Comparison of ENCODE assay signal across 9 cellular contexts in genomic region chr5:35852084-35852734, GRCh38. TPM values are rescaled to one million over a fixed set of nuclear protein-coding genes. Genes with fewer than 3 reads are reported as not detected.
A peak's percentile ranks its signal among the peaks of the same experiment; 100 is the strongest.
DNase-seq lines count a peak whose midpoint lies in the region; ATAC-seq and TF ChIP-seq lines count a peak whose summit lies in the region.
"Had no signal": no experiment of that assay in that cellular context is flagged by ENCODE, and none has a peak within 500 bp of the region (broad histone marks: within the 10 kb centered on the region; RNA-seq: fewer than 3 reads in every experiment).

No MANE protein-coding gene starts in this region.

- no peaks in the 10 kb centered on the region for H3K79me2 ChIP-seq in hepatocyte

- CTCF ChIA-PET in GM10248 (lab: Yijun Ruan, JAX) (interaction anchor here (0.8 to 2.5 kb wide), 10 partner anchors 13 to 75 kb away, joined by 3 to 6 read pairs (median 3); no protein-coding TSS in a partner anchor), WTC11 (lab: Charles Lee) (no interaction called here)

- WGBS in hepatocyte (ENCODE audit: low lambda C conversion rate, missing lambda C conversion rate): 82% methylated on average over 8 of the region's 8 CpGs

- no peak overlapping the region for H3K4me2 ChIP-seq in hepatocyte

- peaks cover 8% of the 10 kb centered on the region for H3K4me1 Mint-ChIP-seq in WTC11

- no peak overlapping the region for H3K27ac Mint-ChIP-seq in WTC11

- intact Hi-C loops in left colon (cut with DNase I, micrococcal nuclease): no loop called here

- POLR2A ChIA-PET in GM10248 (lab: Yijun Ruan, JAX): no interaction called here
- POLR2A ChIA-PET in WTC11 (lab: Charles Lee): no interaction called here

- H3K36me3 ChIP-seq in hepatocyte (replicated peaks; ENCODE audit: insufficient read depth, low read depth): no peaks in the 10 kb centered on the region

- no peaks in the 10 kb centered on the region for H3K9me2 ChIP-seq in hepatocyte (replicated peaks; ENCODE audit: insufficient read depth)

- H3K27me3 Mint-ChIP-seq in WTC11 (ENCODE audit: low read depth): no peaks in the 10 kb centered on the region

- no peaks in the 10 kb centered on the region for H3K4me1 ChIP-seq in hepatocyte (ENCODE audit: insufficient read depth)

- H3K9me3 Mint-ChIP-seq in WTC11: peaks cover 12% of the 10 kb centered on the region

- ATAC-seq in HG02870 (IDR thresholded peaks at IDR 0.05; ENCODE audit: unreplicated experiment) (peak; percentile 49), WTC11 (peak; percentile 63), GM18873 (IDR thresholded peaks at IDR 0.05; ENCODE audit: low FRiP score, unreplicated experiment) (no peak), left colon (no peak)

- no peaks in the 10 kb centered on the region for H4K20me1 ChIP-seq in hepatocyte (ENCODE audit: insufficient read depth, poor library complexity, severe bottlenecking)

- no peak overlapping the region for H3K4me3 ChIP-seq in hepatocyte
- H3K4me3 ChIP-seq: lung had no signal

- H3K4me3 Mint-ChIP-seq in WTC11: no peak overlapping the region

- DNase-seq in GM10248 (ENCODE audit: extremely low spot score): peak; percentile 32
- DNase-seq in WTC11 (ENCODE audit: low spot score): peak; percentile 12
- DNase-seq in myocyte (ENCODE audit: low read depth): peak; percentile 56
- DNase-seq in ecto neural progenitor cell (ENCODE audit: low spot score): no peak
- DNase-seq in left colon: no peak
- no peak for DNase-seq in hepatocyte (ENCODE audit: low spot score)

- no peak overlapping the region for H2AFZ ChIP-seq in hepatocyte

- H3K9me3 ChIP-seq in hepatocyte (ENCODE audit: low read depth): no peaks in the 10 kb centered on the region

- H3K36me3 Mint-ChIP-seq in WTC11: peaks cover 6% of the 10 kb centered on the region; the same call in 1 of the 2 replicates

- TF ChIP-seq CTCF in GM10248 (IDR thresholded peaks at IDR 0.05; ENCODE audit: control extremely low read depth, extremely low read depth, low read depth, missing control alignments): no peak
- TF ChIP-seq CTCF in WTC11 (IDR thresholded peaks at IDR 0.05): no peak
- TF ChIP-seq CTCF in hepatocyte (IDR thresholded peaks at IDR 0.05; ENCODE audit: poor library complexity): no peak

- no peak overlapping the region for H3K27ac ChIP-seq in hepatocyte

- H3K27me3 ChIP-seq in hepatocyte: no peaks in the 10 kb centered on the region

TF ChIP-seq in WTC11, 78 proteins besides CTCF, POLR2A, EP300 and RAD21 (continues in another document):
- no peak for TF ChIP-seq E2F4 (CRISPR knock-in tag; IDR thresholded peaks at IDR 0.05; ENCODE audit: borderline replicate concordance, low read depth)
- no peak for TF ChIP-seq GRHL2 (CRISPR knock-in tag; IDR thresholded peaks at IDR 0.05; ENCODE audit: insufficient replicate concordance, severe bottlenecking)
- TF ChIP-seq ZNF396 (CRISPR knock-in tag; IDR thresholded peaks at IDR 0.05; ENCODE audit: borderline replicate concordance): no peak
- no peak for TF ChIP-seq ZNF138 (CRISPR knock-in tag; conservative IDR thresholded peaks at IDR 0.05)
- TF ChIP-seq NFATC4 (CRISPR knock-in tag; IDR thresholded peaks at IDR 0.05): no peak
- TF ChIP-seq CREB1 (CRISPR knock-in tag; IDR thresholded peaks at IDR 0.05): no peak
- TF ChIP-seq, protein P1, sequence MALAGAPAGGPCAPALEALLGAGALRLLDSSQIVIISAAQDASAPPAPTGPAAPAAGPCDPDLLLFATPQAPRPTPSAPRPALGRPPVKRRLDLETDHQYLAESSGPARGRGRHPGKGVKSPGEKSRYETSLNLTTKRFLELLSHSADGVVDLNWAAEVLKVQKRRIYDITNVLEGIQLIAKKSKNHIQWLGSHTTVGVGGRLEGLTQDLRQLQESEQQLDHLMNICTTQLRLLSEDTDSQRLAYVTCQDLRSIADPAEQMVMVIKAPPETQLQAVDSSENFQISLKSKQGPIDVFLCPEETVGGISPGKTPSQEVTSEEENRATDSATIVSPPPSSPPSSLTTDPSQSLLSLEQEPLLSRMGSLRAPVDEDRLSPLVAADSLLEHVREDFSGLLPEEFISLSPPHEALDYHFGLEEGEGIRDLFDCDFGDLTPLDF (CRISPR knock-in tag; IDR thresholded peaks at IDR 0.05): no peak
- TF ChIP-seq MXD4 (CRISPR knock-in tag; IDR thresholded peaks at IDR 0.05; ENCODE audit: borderline replicate concordance): no peak
- no peak for TF ChIP-seq SOX15 (CRISPR knock-in tag; IDR thresholded peaks at IDR 0.05)
- TF ChIP-seq, protein P2, sequence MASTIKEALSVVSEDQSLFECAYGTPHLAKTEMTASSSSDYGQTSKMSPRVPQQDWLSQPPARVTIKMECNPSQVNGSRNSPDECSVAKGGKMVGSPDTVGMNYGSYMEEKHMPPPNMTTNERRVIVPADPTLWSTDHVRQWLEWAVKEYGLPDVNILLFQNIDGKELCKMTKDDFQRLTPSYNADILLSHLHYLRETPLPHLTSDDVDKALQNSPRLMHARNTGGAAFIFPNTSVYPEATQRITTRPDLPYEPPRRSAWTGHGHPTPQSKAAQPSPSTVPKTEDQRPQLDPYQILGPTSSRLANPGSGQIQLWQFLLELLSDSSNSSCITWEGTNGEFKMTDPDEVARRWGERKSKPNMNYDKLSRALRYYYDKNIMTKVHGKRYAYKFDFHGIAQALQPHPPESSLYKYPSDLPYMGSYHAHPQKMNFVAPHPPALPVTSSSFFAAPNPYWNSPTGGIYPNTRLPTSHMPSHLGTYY (CRISPR knock-in tag; IDR thresholded peaks at IDR 0.05): no peak
- TF ChIP-seq ATF6 (CRISPR knock-in tag; IDR thresholded peaks at IDR 0.05): no peak
- TF ChIP-seq MYBL2 (CRISPR knock-in tag; IDR thresholded peaks at IDR 0.05): no peak
- TF ChIP-seq EMX1 (CRISPR knock-in tag; IDR thresholded peaks at IDR 0.05): no peak
- no peak for TF ChIP-seq ZNF232 (CRISPR knock-in tag; IDR thresholded peaks at IDR 0.05)
- no peak for TF ChIP-seq ZSCAN18 (CRISPR knock-in tag; IDR thresholded peaks at IDR 0.05)
- TF ChIP-seq, protein P3, sequence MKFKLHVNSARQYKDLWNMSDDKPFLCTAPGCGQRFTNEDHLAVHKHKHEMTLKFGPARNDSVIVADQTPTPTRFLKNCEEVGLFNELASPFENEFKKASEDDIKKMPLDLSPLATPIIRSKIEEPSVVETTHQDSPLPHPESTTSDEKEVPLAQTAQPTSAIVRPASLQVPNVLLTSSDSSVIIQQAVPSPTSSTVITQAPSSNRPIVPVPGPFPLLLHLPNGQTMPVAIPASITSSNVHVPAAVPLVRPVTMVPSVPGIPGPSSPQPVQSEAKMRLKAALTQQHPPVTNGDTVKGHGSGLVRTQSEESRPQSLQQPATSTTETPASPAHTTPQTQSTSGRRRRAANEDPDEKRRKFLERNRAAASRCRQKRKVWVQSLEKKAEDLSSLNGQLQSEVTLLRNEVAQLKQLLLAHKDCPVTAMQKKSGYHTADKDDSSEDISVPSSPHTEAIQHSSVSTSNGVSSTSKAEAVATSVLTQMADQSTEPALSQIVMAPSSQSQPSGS (CRISPR knock-in tag; IDR thresholded peaks at IDR 0.05; ENCODE audit: borderline replicate concordance, low read depth): no peak
- TF ChIP-seq FOXP1 (CRISPR knock-in tag; IDR thresholded peaks at IDR 0.05; ENCODE audit: borderline replicate concordance): no peak

RNA-seq across cellular contexts. Expression of gene IL7R, which starts 4.5 kb away (rescaled TPM):
- total RNA-seq in WTC11 (2021) (0.57 to 1.1 TPM (median 0.62 TPM) in 3 replicates), myocyte (0.29 and 2.9 TPM in 2 replicates), left colon (10 to 100 TPM in 1 of 2 donors, 1 to 10 TPM in 1; 3.0 to 12.0 TPM), hepatocyte (0.40 and 1.1 TPM in 2 replicates)
- polyA plus RNA-seq in myocyte (2012): 0.47 TPM
- polyA plus RNA-seq in hepatocyte: 0.13 and 0.47 TPM in 2 replicates

Comparison
In these comparisons a context has a peak if more than half of its experiments do, and no peak if none do; other contexts are left out.
1. DNase-seq: peak in GM10248 (single experiment), WTC11 (single experiment) and myocyte (single experiment); none in ecto neural progenitor cell (single experiment), left colon (0 of 2) and hepatocyte (single experiment).
2. ATAC-seq: peak in HG02870 (single experiment) and WTC11 (single experiment); none in GM18873 (single experiment) and left colon (single experiment).